Comparison of ENCODE assay signal across 8 cellular contexts in the genomic region with DNA sequence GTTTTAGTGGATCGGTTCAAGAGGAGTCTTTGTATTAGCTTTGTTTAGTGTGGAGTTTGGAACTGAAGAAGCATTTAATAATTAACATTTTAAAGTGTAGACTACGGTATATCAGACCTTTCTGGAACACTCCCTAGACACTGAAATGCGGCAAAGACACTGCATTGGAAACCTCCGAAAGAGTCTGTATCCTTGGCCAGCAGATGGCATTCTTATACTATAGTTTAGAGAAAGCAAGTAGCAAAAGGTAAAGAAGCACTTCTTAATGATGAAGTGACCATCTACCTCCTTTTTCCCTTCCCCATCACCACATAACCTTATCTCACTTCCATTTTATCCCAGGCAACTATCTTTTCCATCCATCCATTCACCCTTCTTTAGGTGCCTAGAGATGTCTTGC. TPM values are rescaled to one million over a fixed set of nuclear protein-coding genes. Genes with fewer than 3 reads are reported as not detected.
DNase-seq lines count a peak whose midpoint lies in the region; ATAC-seq and TF ChIP-seq lines count a peak whose summit lies in the region.

No MANE protein-coding gene starts in this region.

- H3K4me1 ChIP-seq in HEK293 (ENCODE audit: control insufficient read depth, insufficient read depth, low read length) (no peaks in the 10 kb centered on the region), left ventricle myocardium inferior (no peaks in the 10 kb centered on the region), testis (no peaks in the 10 kb centered on the region)

- no peak overlapping the region for H3K27ac Mint-ChIP-seq in activated naive CD4-positive, alpha-beta T cell treated with anti-CD3 and anti-CD28 coated beads for 36 hours
- no peak overlapping the region for H3K27ac Mint-ChIP-seq in activated CD8-positive, alpha-beta T cell treated with anti-CD3 and anti-CD28 coated beads, Interleukin-2, amount 10 ng/mL, durations not matched to agents 7 days and 5 days

- peak; percentile 65 for ATAC-seq in activated CD8-positive, alpha-beta T cell treated with anti-CD3 and anti-CD28 coated beads, Interleukin-2, amount 10 ng/mL, durations not matched to agents 7 days and 5 days

- H3K4me3 Mint-ChIP-seq in activated naive CD4-positive, alpha-beta T cell treated with anti-CD3 and anti-CD28 coated beads for 36 hours: no peak overlapping the region
- H3K4me3 Mint-ChIP-seq in activated CD8-positive, alpha-beta T cell treated with anti-CD3 and anti-CD28 coated beads, Interleukin-2, amount 10 ng/mL, durations not matched to agents 7 days and 5 days: no peak overlapping the region

- no peaks in the 10 kb centered on the region for H3K4me1 Mint-ChIP-seq in activated naive CD4-positive, alpha-beta T cell treated with anti-CD3 and anti-CD28 coated beads for 36 hours (ENCODE audit: low read depth)
- no peaks in the 10 kb centered on the region for H3K4me1 Mint-ChIP-seq in activated CD8-positive, alpha-beta T cell treated with anti-CD3 and anti-CD28 coated beads, Interleukin-2, amount 10 ng/mL, durations not matched to agents 7 days and 5 days (ENCODE audit: low read depth)

- TF ChIP-seq POLR2A in testis (IDR thresholded peaks at IDR 0.05): no peak

- H3K36me3 Mint-ChIP-seq in activated naive CD4-positive, alpha-beta T cell treated with anti-CD3 and anti-CD28 coated beads for 36 hours (ENCODE audit: low read depth): no peaks in the 10 kb centered on the region
- no peaks in the 10 kb centered on the region for H3K36me3 Mint-ChIP-seq in activated CD8-positive, alpha-beta T cell treated with anti-CD3 and anti-CD28 coated beads, Interleukin-2, amount 10 ng/mL, durations not matched to agents 7 days and 5 days (ENCODE audit: low read depth)

- TF ChIP-seq CTCF in HEK293 (tag by site-specific recombination; IDR thresholded peaks at IDR 0.05) (peak; percentile 22; the same call in 1 of the 2 replicates), left ventricle myocardium inferior (IDR thresholded peaks at IDR 0.05; ENCODE audit: borderline replicate concordance) (peak; percentile 72), testis (IDR thresholded peaks at IDR 0.05) (peak in 2 of 3 experiments; percentile 11 to 32)

- whole genome bisulfite sequencing in testis, 2 donors: 25 to 34% methylated on average over 4 of the region's 4 CpGs

- intact Hi-C loops in activated naive CD4-positive, alpha-beta T cell treated with anti-CD3 and anti-CD28 coated beads for 36 hours (cut with micrococcal nuclease): loop anchor here (1.0 kb wide), 6 partner anchors 148 to 742 kb away; no protein-coding TSS in a partner anchor
- intact Hi-C loops in left ventricle myocardium inferior (cut with micrococcal nuclease): loop anchor here (10.0 kb wide), 1 partner anchor 740 kb away; no protein-coding TSS in a partner anchor
- intact Hi-C loops in testis (cut with DNase I; ENCODE audit: low total_unique reads): no loop called here

- H3K27me3 ChIP-seq in left ventricle myocardium inferior (ENCODE audit: low read depth) (no peaks in the 10 kb centered on the region), testis (no peaks in the 10 kb centered on the region)

- peak; percentile 43 for DNase-seq in activated naive CD4-positive, alpha-beta T cell treated with anti-CD3 and anti-CD28 coated beads for 36 hours
- no peak for DNase-seq in activated naive CD4-positive, alpha-beta T cell treated with Interleukin-2 at 50 U/mL for 16 hours
- peak; percentile 7 to 58 for DNase-seq in NCI-H2081 (lab: John Stamatoyannopoulos, UW)
- DNase-seq in activated CD8-positive, alpha-beta T cell treated with anti-CD3 and anti-CD28 coated beads, Interleukin-2, amount 10 ng/mL, durations not matched to agents 7 days and 5 days: peak; percentile 42
- no peak for DNase-seq in left ventricle myocardium inferior
- peak; percentile 34 for DNase-seq in testis
- no peak for DNase-seq in NK-92 treated with Interleukin-12 subunit alpha and Interleukin-12 subunit beta, amount 100 ng/mL, for 24 hours (lab: John Stamatoyannopoulos, UW)

- CTCF ChIA-PET in activated naive CD4-positive, alpha-beta T cell treated with anti-CD3 and anti-CD28 coated beads for 36 hours (lab: Charles Lee): interaction anchor here (1.0 kb wide), 1 partner anchor 8 kb away, joined by 4 read pairs; the partner anchor contains the start of gene FABP2
- CTCF ChIA-PET in HEK293 (lab: Yijun Ruan, JAX): interaction anchor here (0.5 to 1.2 kb wide), 8 partner anchors 64 to 1753 kb away, joined by 3 to 5 read pairs (median 3); no protein-coding TSS in a partner anchor
- CTCF ChIA-PET in activated CD8-positive, alpha-beta T cell treated with anti-CD3 and anti-CD28 coated beads, Interleukin-2, amount 10 ng/mL, durations not matched to agents 7 days and 5 days (lab: Charles Lee): interaction anchor here (0.7 to 3.7 kb wide), 5 partner anchors 14 to 314 kb away, joined by 3 to 15 read pairs (median 4); partner anchors contain the start of gene PDE5A

- no peaks in the 10 kb centered on the region for H3K9me3 Mint-ChIP-seq in activated naive CD4-positive, alpha-beta T cell treated with anti-CD3 and anti-CD28 coated beads for 36 hours
- H3K9me3 Mint-ChIP-seq in activated CD8-positive, alpha-beta T cell treated with anti-CD3 and anti-CD28 coated beads, Interleukin-2, amount 10 ng/mL, durations not matched to agents 7 days and 5 days (ENCODE audit: insufficient read depth): no peaks in the 10 kb centered on the region

- POLR2A ChIA-PET in HEK293 (lab: Yijun Ruan, JAX): no interaction called here
- POLR2A ChIA-PET in activated CD8-positive, alpha-beta T cell treated with anti-CD3 and anti-CD28 coated beads, Interleukin-2, amount 10 ng/mL, durations not matched to agents 7 days and 5 days (lab: Charles Lee): no interaction called here

- no peaks in the 10 kb centered on the region for H3K9me3 ChIP-seq in HEK293 (ENCODE audit: control insufficient read depth, insufficient read depth, low read depth, low read length)
- H3K9me3 ChIP-seq in left ventricle myocardium inferior (replicated peaks): no peaks in the 10 kb centered on the region
- no peaks in the 10 kb centered on the region for H3K9me3 ChIP-seq in testis

- no peak overlapping the region for H3K27ac ChIP-seq in HEK293 (ENCODE audit: extremely low read depth, low read depth, low read length)
- H3K27ac ChIP-seq in left ventricle myocardium inferior (replicated peaks): no peak overlapping the region
- no peak overlapping the region for H3K27ac ChIP-seq in testis

- H3K36me3 ChIP-seq in HEK293 (ENCODE audit: control insufficient read depth in 2 of 2, insufficient read depth in 1 of 2, low read length in 2 of 2) (no peaks in the 10 kb centered on the region), left ventricle myocardium inferior (no peaks in the 10 kb centered on the region), testis (ENCODE audit: low read depth, missing control alignments) (no peaks in the 10 kb centered on the region)

- H3K4me3 ChIP-seq in HEK293 (ENCODE audit: low read depth, low read length): no peak overlapping the region
- H3K4me3 ChIP-seq in left ventricle myocardium inferior: no peak overlapping the region
- H3K4me3 ChIP-seq in testis: no peak overlapping the region

- no peaks in the 10 kb centered on the region for H3K27me3 Mint-ChIP-seq in activated naive CD4-positive, alpha-beta T cell treated with anti-CD3 and anti-CD28 coated beads for 36 hours (ENCODE audit: low read depth)
- peaks cover 41% of the 10 kb centered on the region for H3K27me3 Mint-ChIP-seq in activated CD8-positive, alpha-beta T cell treated with anti-CD3 and anti-CD28 coated beads, Interleukin-2, amount 10 ng/mL, durations not matched to agents 7 days and 5 days (ENCODE audit: low read depth)

TF ChIP-seq in HEK293, 187 proteins besides CTCF, POLR2A, EP300 and RAD21:
- TF ChIP-seq YY2 (tag by site-specific recombination; IDR thresholded peaks at IDR 0.05): no peak
- TF ChIP-seq ZNF654 (tag by site-specific recombination; IDR thresholded peaks at IDR 0.05; ENCODE audit: low read depth): peak; percentile 78

RNA-seq across cellular contexts. Expression of gene FABP2, which starts 7.6 kb away (rescaled TPM):
- total RNA-seq in activated naive CD4-positive, alpha-beta T cell treated with anti-CD3 and anti-CD28 coated beads for 36 hours: not detected
- total RNA-seq in activated CD8-positive, alpha-beta T cell treated with anti-CD3 and anti-CD28 coated beads, Interleukin-2, amount 10 ng/mL, durations not matched to agents 7 days and 5 days: not detected
- total RNA-seq in left ventricle myocardium inferior: not detected
- not detected for total RNA-seq in testis
- polyA plus RNA-seq in testis (ENCODE audit: insufficient read depth, low read depth, low replicate concordance): not detected

Comparison
In these comparisons a context has a peak if more than half of its experiments do, and no peak if none do; other contexts are left out.
1. DNase-seq: peak in activated naive CD4-positive, alpha-beta T cell treated with anti-CD3 and anti-CD28 coated beads for 36 hours (single experiment), NCI-H2081 (2 of 2), activated CD8-positive, alpha-beta T cell treated with anti-CD3 and anti-CD28 coated beads, Interleukin-2, amount 10 ng/mL, durations not matched to agents 7 days and 5 days (single experiment) and testis (single experiment); none in activated naive CD4-positive, alpha-beta T cell treated with Interleukin-2 at 50 U/mL for 16 hours (single experiment), left ventricle myocardium inferior (single experiment) and NK-92 treated with Interleukin-12 subunit alpha and Interleukin-12 subunit beta, amount 100 ng/mL, for 24 hours (single experiment).
2. CTCF ChIP-seq: peak in every context shown above with its lines; median percentile 72 in left ventricle myocardium inferior; 22 in HEK293; 22 in testis.